7 cellular contexts compared by ENCODE assay signal in genomic region chr20:17965042-17965697, GRCh38. TPM values are rescaled to one million over a fixed set of nuclear protein-coding genes. Genes with fewer than 3 reads are reported as not detected.
DNase-seq lines count a peak whose midpoint lies in the region; ATAC-seq and TF ChIP-seq lines count a peak whose summit lies in the region.

No MANE protein-coding gene starts in this region.

- intact Hi-C loops in spleen (cut with DNase I; ENCODE audit: low total_unique reads), result no loop called here

- H3K36me3 Mint-ChIP-seq in T-helper 1 cell treated with Interleukin-12 subunit alpha and Interleukin-12 subunit beta and Interleukin-4 antibody, amounts not matched to agents 30 μg/mL and 1 μg/mL, for 36 hours (ENCODE audit: low read depth), result peaks cover 53% of the 10 kb centered on the region

- H3K27me3 ChIP-seq in H7 (ENCODE audit: control insufficient read depth, insufficient read depth, low read length) (no peaks in the 10 kb centered on the region), spleen (replicated peaks in 1 of 7) (no peaks in the 10 kb centered on the region)

- no peaks in the 10 kb centered on the region for H3K9me3 ChIP-seq in spleen

- no peak for TF ChIP-seq POLR2A in spleen (IDR thresholded peaks at IDR 0.05)

- DNase-seq in H7 (no peak), fibroblast of the aortic adventitia (ENCODE audit: low read depth) (no peak), spleen (peak; percentile 80), NCI-H226 (no peak), H4 (ENCODE audit: low spot score) (no peak)

- peaks cover 61% of the 10 kb centered on the region for H3K4me1 Mint-ChIP-seq in T-helper 1 cell treated with Interleukin-12 subunit alpha and Interleukin-12 subunit beta and Interleukin-4 antibody, amounts not matched to agents 30 μg/mL and 1 μg/mL, for 36 hours (ENCODE audit: low read depth)

- ATAC-seq in GM18861 (IDR thresholded peaks at IDR 0.05; ENCODE audit: unreplicated experiment), result no peak

- no peaks in the 10 kb centered on the region for H3K9me3 Mint-ChIP-seq in T-helper 1 cell treated with Interleukin-12 subunit alpha and Interleukin-12 subunit beta and Interleukin-4 antibody, amounts not matched to agents 30 μg/mL and 1 μg/mL, for 36 hours

- H3K36me3 ChIP-seq in H7 (replicated peaks; ENCODE audit: control insufficient read depth, insufficient read depth, low read length), result peaks cover 3% of the 10 kb centered on the region
- H3K36me3 ChIP-seq in spleen, result no peaks in the 10 kb centered on the region

- peak overlapping the region; percentile 90 for H3K27ac Mint-ChIP-seq in T-helper 1 cell treated with Interleukin-12 subunit alpha and Interleukin-12 subunit beta and Interleukin-4 antibody, amounts not matched to agents 30 μg/mL and 1 μg/mL, for 36 hours

- TF ChIP-seq CTCF in fibroblast of the aortic adventitia (IDR thresholded peaks at IDR 0.05; ENCODE audit: insufficient read depth, low read length), result no peak
- TF ChIP-seq CTCF in spleen (IDR thresholded peaks at IDR 0.05 in 8 of 11, conservative IDR thresholded peaks at IDR 0.05 in 3 of 11), result no peak

- no peaks in the 10 kb centered on the region for H3K27me3 Mint-ChIP-seq in T-helper 1 cell treated with Interleukin-12 subunit alpha and Interleukin-12 subunit beta and Interleukin-4 antibody, amounts not matched to agents 30 μg/mL and 1 μg/mL, for 36 hours (ENCODE audit: low read depth)

- H3K4me3 Mint-ChIP-seq in T-helper 1 cell treated with Interleukin-12 subunit alpha and Interleukin-12 subunit beta and Interleukin-4 antibody, amounts not matched to agents 30 μg/mL and 1 μg/mL, for 36 hours, result peak overlapping the region; percentile 93

- WGBS in spleen, 5 donors, result 30 to 45% (median 34%) methylated on average over 9 of the region's 9 CpGs

- peaks cover 41 to 85% (median 75%) of the 10 kb centered on the region in 6 donors for H3K4me1 ChIP-seq in spleen

- H3K27ac ChIP-seq in spleen, result peak overlapping the region; percentile 95 to 99 (median 98)

- H3K4me3 ChIP-seq in H7 (ENCODE audit: insufficient read depth, low read depth, low read length), result peak overlapping the region; percentile 10; the same call in 1 of the 2 replicates
- H3K4me3 ChIP-seq in fibroblast of the aortic adventitia (ENCODE audit: low read depth, low read length), result peak overlapping the region; percentile 22
- peak overlapping the region in 7 of 8 donors; percentile 76 to 94 (median 87) for H3K4me3 ChIP-seq in spleen

RNA-seq across cellular contexts. Expression of gene SNX5, which starts 3.4 kb away (rescaled TPM):
- total RNA-seq in H7 (2014; rRNA removed; shearing (Covaris generic)), result 134 and 163 TPM in 2 replicates
- total RNA-seq in fibroblast of the aortic adventitia (ENCODE audit: low replicate concordance) (99.7 and 147 TPM in 2 replicates), spleen (100 to 1,000 TPM; 126 to 261 (median 192) TPM)
- polyA plus RNA-seq in spleen, result 100 to 1,000 TPM; 151 to 181 (median 159) TPM
- total RNA-seq in H4 (2014; rRNA removed; shearing (Covaris generic)), result 85.0 and 114 TPM in 2 replicates

RNA-seq across cellular contexts. Expression of gene MGME1, which starts 3.6 kb away (rescaled TPM):
- 35.5 and 42.1 TPM in 2 replicates for total RNA-seq in H7 (2014; rRNA removed; shearing (Covaris generic))
- total RNA-seq in fibroblast of the aortic adventitia (ENCODE audit: low replicate concordance) (6.3 and 18.6 TPM in 2 replicates), spleen (10 to 100 TPM; 20.9 to 33.4 (median 28.4) TPM)
- polyA plus RNA-seq in spleen, result 10 to 100 TPM; 22.5 to 33.1 (median 26.2) TPM
- total RNA-seq in H4 (2014; rRNA removed; shearing (Covaris generic)), result 9.5 and 12.0 TPM in 2 replicates

Comparison
In these comparisons a context has a peak if more than half of its experiments do, and no peak if none do; other contexts are left out.
1. H3K4me3 ChIP-seq: peak in every context shown above with its lines; median percentile 87 in spleen; 22 in fibroblast of the aortic adventitia; 10 in H7.